Comparison of ENCODE assay signal across 8 cellular contexts in genomic region chr1:39574646-39575045, GRCh38. TPM values are rescaled to one million over a fixed set of nuclear protein-coding genes. Genes with fewer than 3 reads are reported as not detected.
DNase-seq lines count a peak whose midpoint lies in the region; ATAC-seq and TF ChIP-seq lines count a peak whose summit lies in the region.

No MANE protein-coding gene starts in this region.

- TF ChIP-seq POLR2A in suprapubic skin (IDR thresholded peaks at IDR 0.05), result no peak

- no peaks in the 10 kb centered on the region for H3K9me3 ChIP-seq in Karpas-422 (ENCODE audit: low read length)
- no peaks in the 10 kb centered on the region for H3K9me3 ChIP-seq in suprapubic skin

- H3K4me1 ChIP-seq in Karpas-422 (ENCODE audit: low read length), result peaks cover 23% of the 10 kb centered on the region
- peaks cover 33% of the 10 kb centered on the region for H3K4me1 ChIP-seq in suprapubic skin

- peaks cover 50% of the 10 kb centered on the region for H3K36me3 ChIP-seq in Karpas-422 (ENCODE audit: insufficient read depth, low read length)
- H3K36me3 ChIP-seq in kidney epithelial cell (ENCODE audit: control insufficient read depth, insufficient read depth, low read length), result peaks cover 1% of the 10 kb centered on the region
- H3K36me3 ChIP-seq in suprapubic skin, result peaks cover 30% of the 10 kb centered on the region

- in situ Hi-C loops in astrocyte of the cerebellum (cut with HindIII; ENCODE audit: low sequenced_read_pairs), result no loop called here

- DNase-seq in Karpas-422, result no peak
- no peak for DNase-seq in astrocyte of the cerebellum (ENCODE audit: low read depth)
- DNase-seq in kidney epithelial cell (ENCODE audit: low read depth), result no peak
- DNase-seq in suprapubic skin (ENCODE audit: low spot score in 2 of 2), result no peak
- DNase-seq in AG08395 (ENCODE audit: low spot score), result no peak

- no peaks in the 10 kb centered on the region for H3K9me2 ChIP-seq in Karpas-422 (replicated peaks; ENCODE audit: insufficient read depth, low read length)

- H3K4me3 ChIP-seq in Karpas-422 (ENCODE audit: low read length) (peak overlapping the region; percentile 97), astrocyte of the cerebellum (ENCODE audit: low read depth, low read length) (peak overlapping the region; percentile 82), kidney epithelial cell (ENCODE audit: low read depth, low read length) (peak overlapping the region; percentile 89), suprapubic skin (peak overlapping the region; percentile 91)

- H3K4me2 ChIP-seq in Karpas-422 (ENCODE audit: low read depth, low read length, poor library complexity, severe bottlenecking), result peak overlapping the region; percentile 93

- TF ChIP-seq EP300 in suprapubic skin (IDR thresholded peaks at IDR 0.05), result no peak

- H3K27me3 ChIP-seq in Karpas-422 (ENCODE audit: low read length) (no peaks in the 10 kb centered on the region), kidney epithelial cell (ENCODE audit: control insufficient read depth, insufficient read depth, low read length) (no peaks in the 10 kb centered on the region), suprapubic skin (no peaks in the 10 kb centered on the region)

- H4K20me1 ChIP-seq in Karpas-422 (ENCODE audit: insufficient read depth, low read depth, low read length), result peaks cover 60% of the 10 kb centered on the region

- H3K27ac ChIP-seq in C4-2B (peak overlapping the region; percentile 83), Karpas-422 (ENCODE audit: low read length) (no peak overlapping the region), suprapubic skin (no peak overlapping the region)

- ATAC-seq in HG02588 (IDR thresholded peaks at IDR 0.05; ENCODE audit: unreplicated experiment) (no peak), HG03135 (IDR thresholded peaks at IDR 0.05; ENCODE audit: unreplicated experiment) (no peak)

- H2AFZ ChIP-seq in Karpas-422 (ENCODE audit: low read length), result no peak overlapping the region

- TF ChIP-seq CTCF in C4-2B (conservative IDR thresholded peaks at IDR 0.05), result no peak
- TF ChIP-seq CTCF in astrocyte of the cerebellum (IDR thresholded peaks at IDR 0.05; ENCODE audit: low read depth, low read length, missing control alignments), result no peak
- TF ChIP-seq CTCF in kidney epithelial cell (IDR thresholded peaks at IDR 0.05; ENCODE audit: insufficient read depth, low read length, poor library complexity, severe bottlenecking), result no peak
- no peak for TF ChIP-seq CTCF in suprapubic skin (IDR thresholded peaks at IDR 0.05)

- 34% methylated on average over 4 of the region's 5 CpGs for WGBS in suprapubic skin

- H3K9ac ChIP-seq in Karpas-422 (ENCODE audit: low read length), result peak overlapping the region; percentile 96

- H3K79me2 ChIP-seq in Karpas-422 (ENCODE audit: low read length), result peaks cover 59% of the 10 kb centered on the region

RNA-seq across cellular contexts. Expression of gene PABPC4, which starts 1.9 kb away (rescaled TPM):
- total RNA-seq in Karpas-422 (2014; rRNA removed; shearing (Covaris generic); ENCODE audit: low replicate concordance), result 128 and 180 TPM in 2 replicates
- total RNA-seq in kidney epithelial cell (241 and 272 TPM in 2 replicates), suprapubic skin (100 to 1,000 TPM; 133 to 187 (median 144) TPM)
